In genomic region chr16:85447657-85448313, GRCh38 we compare ENCODE assay signal across 1 cellular context.
TF ChIP-seq lines count a peak whose summit lies in the region.

No MANE protein-coding gene starts in this region.

TF ChIP-seq in HepG2, 621 proteins besides CTCF, POLR2A, EP300 and RAD21 (continued from another document):
- TF ChIP-seq, protein P1, sequence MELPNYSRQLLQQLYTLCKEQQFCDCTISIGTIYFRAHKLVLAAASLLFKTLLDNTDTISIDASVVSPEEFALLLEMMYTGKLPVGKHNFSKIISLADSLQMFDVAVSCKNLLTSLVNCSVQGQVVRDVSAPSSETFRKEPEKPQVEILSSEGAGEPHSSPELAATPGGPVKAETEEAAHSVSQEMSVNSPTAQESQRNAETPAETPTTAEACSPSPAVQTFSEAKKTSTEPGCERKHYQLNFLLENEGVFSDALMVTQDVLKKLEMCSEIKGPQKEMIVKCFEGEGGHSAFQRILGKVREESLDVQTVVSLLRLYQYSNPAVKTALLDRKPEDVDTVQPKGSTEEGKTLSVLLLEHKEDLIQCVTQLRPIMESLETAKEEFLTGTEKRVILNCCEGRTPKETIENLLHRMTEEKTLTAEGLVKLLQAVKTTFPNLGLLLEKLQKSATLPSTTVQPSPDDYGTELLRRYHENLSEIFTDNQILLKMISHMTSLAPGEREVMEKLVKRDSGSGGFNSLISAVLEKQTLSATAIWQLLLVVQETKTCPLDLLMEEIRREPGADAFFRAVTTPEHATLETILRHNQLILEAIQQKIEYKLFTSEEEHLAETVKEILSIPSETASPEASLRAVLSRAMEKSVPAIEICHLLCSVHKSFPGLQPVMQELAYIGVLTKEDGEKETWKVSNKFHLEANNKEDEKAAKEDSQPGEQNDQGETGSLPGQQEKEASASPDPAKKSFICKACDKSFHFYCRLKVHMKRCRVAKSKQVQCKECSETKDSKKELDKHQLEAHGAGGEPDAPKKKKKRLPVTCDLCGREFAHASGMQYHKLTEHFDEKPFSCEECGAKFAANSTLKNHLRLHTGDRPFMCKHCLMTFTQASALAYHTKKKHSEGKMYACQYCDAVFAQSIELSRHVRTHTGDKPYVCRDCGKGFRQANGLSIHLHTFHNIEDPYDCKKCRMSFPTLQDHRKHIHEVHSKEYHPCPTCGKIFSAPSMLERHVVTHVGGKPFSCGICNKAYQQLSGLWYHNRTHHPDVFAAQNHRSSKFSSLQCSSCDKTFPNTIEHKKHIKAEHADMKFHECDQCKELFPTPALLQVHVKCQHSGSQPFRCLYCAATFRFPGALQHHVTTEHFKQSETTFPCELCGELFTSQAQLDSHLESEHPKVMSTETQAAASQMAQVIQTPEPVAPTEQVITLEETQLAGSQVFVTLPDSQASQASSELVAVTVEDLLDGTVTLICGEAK (IDR thresholded peaks at IDR 0.05): no peak
- TF ChIP-seq, protein P1 (CRISPR knock-in tag; IDR thresholded peaks at IDR 0.05): peak; percentile 37; the same call in 1 of the 2 replicates
- TF ChIP-seq, protein P2, sequence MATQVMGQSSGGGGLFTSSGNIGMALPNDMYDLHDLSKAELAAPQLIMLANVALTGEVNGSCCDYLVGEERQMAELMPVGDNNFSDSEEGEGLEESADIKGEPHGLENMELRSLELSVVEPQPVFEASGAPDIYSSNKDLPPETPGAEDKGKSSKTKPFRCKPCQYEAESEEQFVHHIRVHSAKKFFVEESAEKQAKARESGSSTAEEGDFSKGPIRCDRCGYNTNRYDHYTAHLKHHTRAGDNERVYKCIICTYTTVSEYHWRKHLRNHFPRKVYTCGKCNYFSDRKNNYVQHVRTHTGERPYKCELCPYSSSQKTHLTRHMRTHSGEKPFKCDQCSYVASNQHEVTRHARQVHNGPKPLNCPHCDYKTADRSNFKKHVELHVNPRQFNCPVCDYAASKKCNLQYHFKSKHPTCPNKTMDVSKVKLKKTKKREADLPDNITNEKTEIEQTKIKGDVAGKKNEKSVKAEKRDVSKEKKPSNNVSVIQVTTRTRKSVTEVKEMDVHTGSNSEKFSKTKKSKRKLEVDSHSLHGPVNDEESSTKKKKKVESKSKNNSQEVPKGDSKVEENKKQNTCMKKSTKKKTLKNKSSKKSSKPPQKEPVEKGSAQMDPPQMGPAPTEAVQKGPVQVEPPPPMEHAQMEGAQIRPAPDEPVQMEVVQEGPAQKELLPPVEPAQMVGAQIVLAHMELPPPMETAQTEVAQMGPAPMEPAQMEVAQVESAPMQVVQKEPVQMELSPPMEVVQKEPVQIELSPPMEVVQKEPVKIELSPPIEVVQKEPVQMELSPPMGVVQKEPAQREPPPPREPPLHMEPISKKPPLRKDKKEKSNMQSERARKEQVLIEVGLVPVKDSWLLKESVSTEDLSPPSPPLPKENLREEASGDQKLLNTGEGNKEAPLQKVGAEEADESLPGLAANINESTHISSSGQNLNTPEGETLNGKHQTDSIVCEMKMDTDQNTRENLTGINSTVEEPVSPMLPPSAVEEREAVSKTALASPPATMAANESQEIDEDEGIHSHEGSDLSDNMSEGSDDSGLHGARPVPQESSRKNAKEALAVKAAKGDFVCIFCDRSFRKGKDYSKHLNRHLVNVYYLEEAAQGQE (IDR thresholded peaks at IDR 0.05; ENCODE audit: borderline replicate concordance in 1 of 2, low read depth in 1 of 2, low read length in 2 of 2): no peak
